ENCODE assay signal across 1 cellular context in the genomic region with DNA sequence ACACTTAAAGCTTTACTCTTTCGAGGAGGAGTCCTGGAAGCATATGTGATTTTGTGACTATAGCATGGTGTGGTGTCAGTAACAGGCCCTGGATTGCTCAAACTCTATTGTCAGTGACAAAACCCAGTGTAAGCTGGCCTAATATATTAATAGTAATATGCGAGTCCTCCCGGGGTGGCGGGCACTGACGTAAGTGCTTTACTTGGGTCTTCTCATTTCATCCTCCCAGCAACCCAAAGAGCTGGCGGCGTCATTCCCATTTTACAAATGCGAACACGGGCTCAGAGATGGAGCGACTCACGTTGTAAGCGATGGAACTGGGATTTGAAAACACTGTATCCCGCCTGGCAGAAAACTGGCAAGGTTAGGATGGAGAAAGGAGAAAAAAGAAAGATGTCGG.
TF ChIP-seq lines count a peak whose summit lies in the region.

No MANE protein-coding gene starts in this region.

TF ChIP-seq in GM23338, 12 proteins besides CTCF, POLR2A, EP300 and RAD21 (continued from another document):
- TF ChIP-seq, protein P1, sequence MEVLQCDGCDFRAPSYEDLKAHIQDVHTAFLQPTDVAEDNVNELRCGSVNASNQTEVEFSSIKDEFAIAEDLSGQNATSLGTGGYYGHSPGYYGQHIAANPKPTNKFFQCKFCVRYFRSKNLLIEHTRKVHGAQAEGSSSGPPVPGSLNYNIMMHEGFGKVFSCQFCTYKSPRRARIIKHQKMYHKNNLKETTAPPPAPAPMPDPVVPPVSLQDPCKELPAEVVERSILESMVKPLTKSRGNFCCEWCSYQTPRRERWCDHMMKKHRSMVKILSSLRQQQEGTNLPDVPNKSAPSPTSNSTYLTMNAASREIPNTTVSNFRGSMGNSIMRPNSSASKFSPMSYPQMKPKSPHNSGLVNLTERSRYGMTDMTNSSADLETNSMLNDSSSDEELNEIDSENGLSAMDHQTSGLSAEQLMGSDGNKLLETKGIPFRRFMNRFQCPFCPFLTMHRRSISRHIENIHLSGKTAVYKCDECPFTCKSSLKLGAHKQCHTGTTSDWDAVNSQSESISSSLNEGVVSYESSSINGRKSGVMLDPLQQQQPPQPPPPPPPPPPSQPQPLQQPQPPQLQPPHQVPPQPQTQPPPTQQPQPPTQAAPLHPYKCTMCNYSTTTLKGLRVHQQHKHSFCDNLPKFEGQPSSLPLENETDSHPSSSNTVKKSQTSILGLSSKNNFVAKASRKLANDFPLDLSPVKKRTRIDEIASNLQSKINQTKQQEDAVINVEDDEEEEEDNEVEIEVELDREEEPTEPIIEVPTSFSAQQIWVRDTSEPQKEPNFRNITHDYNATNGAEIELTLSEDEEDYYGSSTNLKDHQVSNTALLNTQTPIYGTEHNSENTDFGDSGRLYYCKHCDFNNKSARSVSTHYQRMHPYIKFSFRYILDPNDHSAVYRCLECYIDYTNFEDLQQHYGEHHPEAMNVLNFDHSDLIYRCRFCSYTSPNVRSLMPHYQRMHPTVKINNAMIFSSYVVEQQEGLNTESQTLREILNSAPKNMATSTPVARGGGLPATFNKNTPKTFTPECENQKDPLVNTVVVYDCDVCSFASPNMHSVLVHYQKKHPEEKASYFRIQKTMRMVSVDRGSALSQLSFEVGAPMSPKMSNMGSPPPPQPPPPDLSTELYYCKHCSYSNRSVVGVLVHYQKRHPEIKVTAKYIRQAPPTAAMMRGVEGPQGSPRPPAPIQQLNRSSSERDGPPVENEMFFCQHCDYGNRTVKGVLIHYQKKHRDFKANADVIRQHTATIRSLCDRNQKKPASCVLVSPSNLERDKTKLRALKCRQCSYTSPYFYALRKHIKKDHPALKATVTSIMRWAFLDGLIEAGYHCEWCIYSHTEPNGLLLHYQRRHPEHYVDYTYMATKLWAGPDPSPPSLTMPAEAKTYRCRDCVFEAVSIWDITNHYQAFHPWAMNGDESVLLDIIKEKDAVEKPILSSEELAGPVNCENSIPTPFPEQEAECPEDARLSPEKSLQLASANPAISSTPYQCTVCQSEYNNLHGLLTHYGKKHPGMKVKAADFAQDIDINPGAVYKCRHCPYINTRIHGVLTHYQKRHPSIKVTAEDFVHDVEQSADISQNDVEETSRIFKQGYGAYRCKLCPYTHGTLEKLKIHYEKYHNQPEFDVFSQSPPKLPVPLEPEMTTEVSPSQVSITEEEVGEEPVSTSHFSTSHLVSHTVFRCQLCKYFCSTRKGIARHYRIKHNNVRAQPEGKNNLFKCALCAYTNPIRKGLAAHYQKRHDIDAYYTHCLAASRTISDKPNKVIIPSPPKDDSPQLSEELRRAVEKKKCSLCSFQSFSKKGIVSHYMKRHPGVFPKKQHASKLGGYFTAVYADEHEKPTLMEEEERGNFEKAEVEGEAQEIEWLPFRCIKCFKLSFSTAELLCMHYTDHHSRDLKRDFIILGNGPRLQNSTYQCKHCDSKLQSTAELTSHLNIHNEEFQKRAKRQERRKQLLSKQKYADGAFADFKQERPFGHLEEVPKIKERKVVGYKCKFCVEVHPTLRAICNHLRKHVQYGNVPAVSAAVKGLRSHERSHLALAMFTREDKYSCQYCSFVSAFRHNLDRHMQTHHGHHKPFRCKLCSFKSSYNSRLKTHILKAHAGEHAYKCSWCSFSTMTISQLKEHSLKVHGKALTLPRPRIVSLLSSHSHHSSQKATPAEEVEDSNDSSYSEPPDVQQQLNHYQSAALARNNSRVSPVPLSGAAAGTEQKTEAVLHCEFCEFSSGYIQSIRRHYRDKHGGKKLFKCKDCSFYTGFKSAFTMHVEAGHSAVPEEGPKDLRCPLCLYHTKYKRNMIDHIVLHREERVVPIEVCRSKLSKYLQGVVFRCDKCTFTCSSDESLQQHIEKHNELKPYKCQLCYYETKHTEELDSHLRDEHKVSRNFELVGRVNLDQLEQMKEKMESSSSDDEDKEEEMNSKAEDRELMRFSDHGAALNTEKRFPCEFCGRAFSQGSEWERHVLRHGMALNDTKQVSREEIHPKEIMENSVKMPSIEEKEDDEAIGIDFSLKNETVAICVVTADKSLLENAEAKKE (CRISPR knock-in tag; IDR thresholded peaks at IDR 0.05) = no peak
- TF ChIP-seq ZNF114 (CRISPR knock-in tag; IDR thresholded peaks at IDR 0.05) = no peak
- TF ChIP-seq JUNB (IDR thresholded peaks at IDR 0.05; ENCODE audit: unreplicated experiment) = no peak
- TF ChIP-seq, protein P2, sequence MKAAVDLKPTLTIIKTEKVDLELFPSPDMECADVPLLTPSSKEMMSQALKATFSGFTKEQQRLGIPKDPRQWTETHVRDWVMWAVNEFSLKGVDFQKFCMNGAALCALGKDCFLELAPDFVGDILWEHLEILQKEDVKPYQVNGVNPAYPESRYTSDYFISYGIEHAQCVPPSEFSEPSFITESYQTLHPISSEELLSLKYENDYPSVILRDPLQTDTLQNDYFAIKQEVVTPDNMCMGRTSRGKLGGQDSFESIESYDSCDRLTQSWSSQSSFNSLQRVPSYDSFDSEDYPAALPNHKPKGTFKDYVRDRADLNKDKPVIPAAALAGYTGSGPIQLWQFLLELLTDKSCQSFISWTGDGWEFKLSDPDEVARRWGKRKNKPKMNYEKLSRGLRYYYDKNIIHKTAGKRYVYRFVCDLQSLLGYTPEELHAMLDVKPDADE (IDR thresholded peaks at IDR 0.05) = no peak
- TF ChIP-seq, protein P3, sequence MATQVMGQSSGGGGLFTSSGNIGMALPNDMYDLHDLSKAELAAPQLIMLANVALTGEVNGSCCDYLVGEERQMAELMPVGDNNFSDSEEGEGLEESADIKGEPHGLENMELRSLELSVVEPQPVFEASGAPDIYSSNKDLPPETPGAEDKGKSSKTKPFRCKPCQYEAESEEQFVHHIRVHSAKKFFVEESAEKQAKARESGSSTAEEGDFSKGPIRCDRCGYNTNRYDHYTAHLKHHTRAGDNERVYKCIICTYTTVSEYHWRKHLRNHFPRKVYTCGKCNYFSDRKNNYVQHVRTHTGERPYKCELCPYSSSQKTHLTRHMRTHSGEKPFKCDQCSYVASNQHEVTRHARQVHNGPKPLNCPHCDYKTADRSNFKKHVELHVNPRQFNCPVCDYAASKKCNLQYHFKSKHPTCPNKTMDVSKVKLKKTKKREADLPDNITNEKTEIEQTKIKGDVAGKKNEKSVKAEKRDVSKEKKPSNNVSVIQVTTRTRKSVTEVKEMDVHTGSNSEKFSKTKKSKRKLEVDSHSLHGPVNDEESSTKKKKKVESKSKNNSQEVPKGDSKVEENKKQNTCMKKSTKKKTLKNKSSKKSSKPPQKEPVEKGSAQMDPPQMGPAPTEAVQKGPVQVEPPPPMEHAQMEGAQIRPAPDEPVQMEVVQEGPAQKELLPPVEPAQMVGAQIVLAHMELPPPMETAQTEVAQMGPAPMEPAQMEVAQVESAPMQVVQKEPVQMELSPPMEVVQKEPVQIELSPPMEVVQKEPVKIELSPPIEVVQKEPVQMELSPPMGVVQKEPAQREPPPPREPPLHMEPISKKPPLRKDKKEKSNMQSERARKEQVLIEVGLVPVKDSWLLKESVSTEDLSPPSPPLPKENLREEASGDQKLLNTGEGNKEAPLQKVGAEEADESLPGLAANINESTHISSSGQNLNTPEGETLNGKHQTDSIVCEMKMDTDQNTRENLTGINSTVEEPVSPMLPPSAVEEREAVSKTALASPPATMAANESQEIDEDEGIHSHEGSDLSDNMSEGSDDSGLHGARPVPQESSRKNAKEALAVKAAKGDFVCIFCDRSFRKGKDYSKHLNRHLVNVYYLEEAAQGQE (IDR thresholded peaks at IDR 0.05; ENCODE audit: unreplicated experiment) = no peak
- TF ChIP-seq NANOG (IDR thresholded peaks at IDR 0.05; ENCODE audit: borderline replicate concordance) = no peak
